In genomic region chr11:3995949-3996554, GRCh38 we compare ENCODE assay signal across 2 cellular contexts.
TF ChIP-seq lines count a peak whose summit lies in the region.

No MANE protein-coding gene starts in this region.

TF ChIP-seq in IMR-90, 13 proteins besides CTCF, POLR2A, EP300 and RAD21:
- no peak for TF ChIP-seq RCOR1 (IDR thresholded peaks at IDR 0.05; ENCODE audit: insufficient replicate concordance, low read length)
- no peak for TF ChIP-seq NFE2L2 (IDR thresholded peaks at IDR 0.05; ENCODE audit: low read depth, low read length)
- no peak for TF ChIP-seq FOS (IDR thresholded peaks at IDR 0.05; ENCODE audit: low read depth, low read length)
- no peak for TF ChIP-seq ELK1 (IDR thresholded peaks at IDR 0.05; ENCODE audit: borderline replicate concordance, low read depth, low read length)
- TF ChIP-seq BHLHE40 (IDR thresholded peaks at IDR 0.05; ENCODE audit: low read depth, low read length) = no peak
- TF ChIP-seq RFX5 (IDR thresholded peaks at IDR 0.05; ENCODE audit: low read depth, low read length) = no peak
- no peak for TF ChIP-seq CHD1 (IDR thresholded peaks at IDR 0.05; ENCODE audit: low read depth, low read length)
- TF ChIP-seq USF2 (IDR thresholded peaks at IDR 0.05; ENCODE audit: low read depth, low read length) = no peak
- no peak for TF ChIP-seq CEBPB (IDR thresholded peaks at IDR 0.05; ENCODE audit: low read depth, low read length)
- no peak for TF ChIP-seq MAZ (IDR thresholded peaks at IDR 0.05; ENCODE audit: borderline replicate concordance, low read depth, low read length)
- no peak for TF ChIP-seq MAFK (IDR thresholded peaks at IDR 0.05; ENCODE audit: low read depth, low read length)
- no peak for TF ChIP-seq MXI1 (IDR thresholded peaks at IDR 0.05; ENCODE audit: borderline replicate concordance, low read depth, low read length)
- no peak for TF ChIP-seq SMC3 (IDR thresholded peaks at IDR 0.05; ENCODE audit: low read depth, low read length)

TF ChIP-seq in K562, 482 proteins besides CTCF, POLR2A, EP300 and RAD21 (continues in another document):
- no peak for TF ChIP-seq PBX2 (CRISPR knock-in tag; IDR thresholded peaks at IDR 0.05; ENCODE audit: low read depth)
- TF ChIP-seq PBX2 (tag; conservative IDR thresholded peaks at IDR 0.05; ENCODE audit: low read depth) = peak; percentile 76
- no peak for TF ChIP-seq MYNN (IDR thresholded peaks at IDR 0.05)
- TF ChIP-seq MYNN (CRISPR knock-in tag; IDR thresholded peaks at IDR 0.05) = no peak
- peak; percentile 50; the same call in 1 of the 2 replicates for TF ChIP-seq C11orf30 (IDR thresholded peaks at IDR 0.05; ENCODE audit: low read depth)
- TF ChIP-seq, protein P1, sequence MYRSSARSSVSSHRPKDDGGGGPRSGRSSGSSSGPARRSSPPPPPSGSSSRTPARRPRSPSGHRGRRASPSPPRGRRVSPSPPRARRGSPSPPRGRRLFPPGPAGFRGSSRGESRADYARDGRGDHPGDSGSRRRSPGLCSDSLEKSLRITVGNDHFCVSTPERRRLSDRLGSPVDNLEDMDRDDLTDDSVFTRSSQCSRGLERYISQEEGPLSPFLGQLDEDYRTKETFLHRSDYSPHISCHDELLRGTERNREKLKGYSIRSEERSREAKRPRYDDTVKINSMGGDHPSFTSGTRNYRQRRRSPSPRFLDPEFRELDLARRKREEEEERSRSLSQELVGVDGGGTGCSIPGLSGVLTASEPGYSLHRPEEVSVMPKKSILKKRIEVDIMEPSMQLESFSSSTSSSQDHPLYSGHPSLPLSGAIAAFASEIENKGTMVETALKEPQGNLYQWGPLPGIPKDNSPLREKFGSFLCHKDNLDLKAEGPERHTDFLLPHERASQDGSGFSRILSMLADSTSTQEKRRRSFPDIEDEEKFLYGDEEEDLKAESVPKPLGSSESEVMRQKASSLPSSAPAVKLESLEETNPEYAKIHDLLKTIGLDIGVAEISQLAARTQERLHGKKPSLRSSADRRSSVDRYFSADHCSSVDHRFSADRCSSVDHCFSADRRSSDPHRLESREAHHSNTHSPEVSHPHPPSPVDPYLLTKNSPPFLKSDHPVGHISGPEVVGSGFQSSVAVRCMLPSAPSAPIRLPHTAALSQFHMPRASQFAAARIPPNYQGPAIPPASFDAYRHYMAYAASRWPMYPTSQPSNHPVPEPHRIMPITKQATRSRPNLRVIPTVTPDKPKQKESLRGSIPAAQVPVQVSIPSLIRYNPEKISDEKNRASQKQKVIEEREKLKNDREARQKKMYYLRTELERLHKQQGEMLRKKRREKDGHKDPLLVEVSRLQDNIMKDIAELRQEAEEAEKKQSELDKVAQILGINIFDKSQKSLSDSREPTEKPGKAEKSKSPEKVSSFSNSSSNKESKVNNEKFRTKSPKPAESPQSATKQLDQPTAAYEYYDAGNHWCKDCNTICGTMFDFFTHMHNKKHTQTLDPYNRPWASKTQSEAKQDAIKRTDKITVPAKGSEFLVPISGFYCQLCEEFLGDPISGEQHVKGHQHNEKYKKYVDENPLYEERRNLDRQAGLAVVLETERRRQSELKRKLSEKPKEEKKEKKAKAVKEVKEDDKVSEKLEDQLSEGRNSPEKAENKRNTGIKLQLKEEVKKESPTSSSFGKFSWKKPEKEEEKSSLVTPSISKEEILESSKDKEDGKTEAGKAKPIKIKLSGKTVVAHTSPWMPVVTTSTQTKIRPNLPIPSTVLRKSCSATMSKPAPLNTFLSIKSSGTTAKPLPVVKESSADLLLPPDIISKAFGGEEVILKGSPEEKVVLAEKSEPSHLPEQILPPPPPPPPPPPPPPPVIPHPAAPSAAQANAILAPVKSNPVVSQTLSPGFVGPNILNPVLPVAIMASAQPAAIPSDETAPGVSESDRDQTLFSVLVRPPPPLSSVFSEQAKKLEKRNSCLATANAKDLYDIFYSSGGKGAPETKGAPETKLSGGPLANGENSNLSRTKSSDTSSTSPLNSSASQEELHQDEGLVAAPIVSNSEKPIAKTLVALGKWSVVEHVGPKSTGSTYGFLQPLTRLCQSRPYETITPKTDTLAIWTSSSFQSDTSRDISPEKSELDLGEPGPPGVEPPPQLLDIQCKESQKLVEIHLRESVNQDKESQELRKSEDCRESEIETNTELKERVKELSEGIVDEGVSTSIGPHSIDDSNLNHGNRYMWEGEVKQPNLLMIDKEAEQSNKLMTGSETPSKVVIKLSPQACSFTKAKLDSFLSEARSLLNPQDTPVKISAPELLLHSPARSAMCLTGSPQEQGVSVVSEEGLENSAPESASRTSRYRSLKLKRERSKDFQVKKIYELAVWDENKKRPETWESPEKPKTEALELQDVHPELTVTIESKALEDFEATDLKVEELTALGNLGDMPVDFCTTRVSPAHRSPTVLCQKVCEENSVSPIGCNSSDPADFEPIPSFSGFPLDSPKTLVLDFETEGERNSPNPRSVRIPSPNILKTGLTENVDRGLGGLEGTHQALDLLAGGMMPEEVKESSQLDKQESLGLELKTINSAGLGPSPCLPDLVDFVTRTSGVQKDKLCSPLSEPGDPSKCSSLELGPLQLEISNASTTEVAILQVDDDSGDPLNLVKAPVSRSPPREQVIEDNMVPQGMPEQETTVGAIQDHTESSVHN (IDR thresholded peaks at IDR 0.05; ENCODE audit: borderline replicate concordance in 1 of 2, low read depth in 1 of 2) = 0 out of 4 replicates have a peak, but pooled peaks of 1 of the 2 experiments have one; percentile 35
- peak; percentile 93 for TF ChIP-seq JUND (IDR thresholded peaks at IDR 0.05; ENCODE audit: borderline replicate concordance, low read depth, low read length)
- TF ChIP-seq JUND (tag; IDR thresholded peaks at IDR 0.05; ENCODE audit: borderline replicate concordance, low read depth, low read length) = peak; percentile 89
- TF ChIP-seq DPF2 (IDR thresholded peaks at IDR 0.05) = peak; percentile 85
- TF ChIP-seq, protein P2, sequence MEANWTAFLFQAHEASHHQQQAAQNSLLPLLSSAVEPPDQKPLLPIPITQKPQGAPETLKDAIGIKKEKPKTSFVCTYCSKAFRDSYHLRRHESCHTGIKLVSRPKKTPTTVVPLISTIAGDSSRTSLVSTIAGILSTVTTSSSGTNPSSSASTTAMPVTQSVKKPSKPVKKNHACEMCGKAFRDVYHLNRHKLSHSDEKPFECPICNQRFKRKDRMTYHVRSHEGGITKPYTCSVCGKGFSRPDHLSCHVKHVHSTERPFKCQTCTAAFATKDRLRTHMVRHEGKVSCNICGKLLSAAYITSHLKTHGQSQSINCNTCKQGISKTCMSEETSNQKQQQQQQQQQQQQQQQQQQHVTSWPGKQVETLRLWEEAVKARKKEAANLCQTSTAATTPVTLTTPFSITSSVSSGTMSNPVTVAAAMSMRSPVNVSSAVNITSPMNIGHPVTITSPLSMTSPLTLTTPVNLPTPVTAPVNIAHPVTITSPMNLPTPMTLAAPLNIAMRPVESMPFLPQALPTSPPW (CRISPR knock-in tag; IDR thresholded peaks at IDR 0.05) = 0 out of 2 replicates have a peak, but pooled peaks have one; percentile 45
- peak; percentile 96 for TF ChIP-seq ATF7 (IDR thresholded peaks at IDR 0.05)
- no peak for TF ChIP-seq YY1 (IDR thresholded peaks at IDR 0.05; ENCODE audit: borderline replicate concordance in 1 of 3, control insufficient read depth in 1 of 3, extremely low read depth in 1 of 3, insufficient read depth in 3 of 3, insufficient read length in 1 of 3, insufficient replicate concordance in 2 of 3, low read depth in 1 of 3, low read length in 2 of 3)
- no peak for TF ChIP-seq KDM4B (IDR thresholded peaks at IDR 0.05; ENCODE audit: borderline replicate concordance in 2 of 2, low read depth in 1 of 2)
- TF ChIP-seq CHD2 (IDR thresholded peaks at IDR 0.05; ENCODE audit: low read depth, low read length) = no peak
- peak; percentile 98 for TF ChIP-seq SOX6 (IDR thresholded peaks at IDR 0.05)
- no peak for TF ChIP-seq ZNF785 (CRISPR knock-in tag; IDR thresholded peaks at IDR 0.05)
- TF ChIP-seq POLR2B (IDR thresholded peaks at IDR 0.05; ENCODE audit: low read depth, partially characterized antibody) = no peak
- TF ChIP-seq GABPA (tag; conservative IDR thresholded peaks at IDR 0.05; ENCODE audit: low read depth) = peak; percentile 71; the same call in 1 of the 2 replicates
- peak; percentile 44; the same call in 1 of the 2 replicates for TF ChIP-seq EP400 (IDR thresholded peaks at IDR 0.05)
- no peak for TF ChIP-seq HNRNPLL (IDR thresholded peaks at IDR 0.05; ENCODE audit: low read depth, low read length, poor library complexity, severe bottlenecking)
- peak; percentile 60 for TF ChIP-seq CREM (IDR thresholded peaks at IDR 0.05; ENCODE audit: low read depth)
- TF ChIP-seq TFAM (CRISPR knock-in tag; conservative IDR thresholded peaks at IDR 0.05) = no peak
- TF ChIP-seq NBN (IDR thresholded peaks at IDR 0.05; ENCODE audit: low read depth) = peak; percentile 47; the same call in 1 of the 2 replicates
- TF ChIP-seq, protein P3, sequence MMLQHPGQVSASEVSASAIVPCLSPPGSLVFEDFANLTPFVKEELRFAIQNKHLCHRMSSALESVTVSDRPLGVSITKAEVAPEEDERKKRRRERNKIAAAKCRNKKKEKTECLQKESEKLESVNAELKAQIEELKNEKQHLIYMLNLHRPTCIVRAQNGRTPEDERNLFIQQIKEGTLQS (IDR thresholded peaks at IDR 0.05) = peak; percentile 94
- TF ChIP-seq, protein P3 (CRISPR knock-in tag; conservative IDR thresholded peaks at IDR 0.05) = no peak
- no peak for TF ChIP-seq NONO (IDR thresholded peaks at IDR 0.05; ENCODE audit: low read depth in 2 of 2, low read length in 1 of 2)
- TF ChIP-seq RCOR1 (IDR thresholded peaks at IDR 0.05; ENCODE audit: borderline replicate concordance in 1 of 2, low read depth in 2 of 2, low read length in 2 of 2) = peak in 1 of 2 experiments; percentile 44; a peak in 1 of 4 replicates
- TF ChIP-seq ZNF140 (CRISPR knock-in tag; IDR thresholded peaks at IDR 0.05) = no peak
- TF ChIP-seq PKNOX1 (IDR thresholded peaks at IDR 0.05) = peak; percentile 92
- TF ChIP-seq HSF4 (CRISPR knock-in tag; IDR thresholded peaks at IDR 0.05; ENCODE audit: borderline replicate concordance) = no peak
- no peak for TF ChIP-seq SRSF3 (IDR thresholded peaks at IDR 0.05; ENCODE audit: insufficient read depth, low read length)
- TF ChIP-seq ZNF316 (IDR thresholded peaks at IDR 0.05) = peak; percentile 30
- peak; percentile 75 for TF ChIP-seq FOSL1 (tag; conservative IDR thresholded peaks at IDR 0.05)
- peak; percentile 95 for TF ChIP-seq PRDM10 (IDR thresholded peaks at IDR 0.05; ENCODE audit: partially characterized antibody)
- TF ChIP-seq NFXL1 (CRISPR knock-in tag; IDR thresholded peaks at IDR 0.05) = no peak
- peak; percentile 60 to 73; a peak in 3 of 4 replicates for TF ChIP-seq TRIM24 (IDR thresholded peaks at IDR 0.05)
